In the genomic region with DNA sequence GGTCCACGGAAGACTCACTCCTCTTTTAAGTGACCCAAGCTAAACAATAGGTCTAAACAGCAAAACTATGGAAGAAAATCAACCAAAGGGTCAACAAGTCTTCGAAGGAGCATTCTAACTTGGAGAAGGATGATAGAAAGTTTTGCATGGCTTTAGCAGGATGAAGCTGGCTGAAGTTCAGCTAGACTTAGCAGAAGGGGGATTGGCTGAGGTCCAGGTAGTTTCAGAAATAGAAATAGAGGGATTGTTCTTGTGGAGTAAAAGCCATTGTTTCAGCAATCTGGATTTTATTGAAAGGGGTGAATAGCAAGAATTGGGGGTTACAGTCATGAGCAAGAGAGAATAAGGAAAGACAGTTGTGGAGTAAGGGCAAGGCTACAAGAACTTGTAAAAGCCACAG, we compare ENCODE assay signal across 16 cellular contexts.
DNase-seq lines count a peak whose midpoint lies in the region; ATAC-seq, FAIRE-seq and TF ChIP-seq lines count a peak whose summit lies in the region.
"Had no signal": no experiment of that assay in that cellular context is flagged by ENCODE, and none has a peak within 500 bp of the region (broad histone marks: within the 10 kb centered on the region; RNA-seq: fewer than 3 reads in every experiment).

No MANE protein-coding gene starts in this region.

- no peaks in the 10 kb centered on the region for H3K27me3 ChIP-seq in ascending aorta
- no peaks in the 10 kb centered on the region for H3K27me3 ChIP-seq in aorta (ENCODE audit: control insufficient read depth in 1 of 2, insufficient read depth in 2 of 2, low read length in 1 of 2)
- H3K27me3 ChIP-seq: BLaER1 had no signal

- CTCF ChIA-PET in Calu3 (lab: Charles Lee) = interaction anchor here (0.7 kb wide), 1 partner anchor 24 kb away, joined by 8 read pairs; no protein-coding TSS in a partner anchor

- BruUV-seq in Calu3 (replicated peaks; lab: Mats Ljungman, UMichigan) = no TSS peak

- intact Hi-C loops in ascending aorta (cut with DNase I) = no loop called here
- intact Hi-C loops in aorta (cut with DNase I) = no loop called here
- intact Hi-C loops in Calu3 (cut with micrococcal nuclease; ENCODE audit: unreplicated experiment) = no loop called here
- intact Hi-C loops in kidney (cut with DNase I) = no loop called here

- no peak for TF ChIP-seq CTCF in ascending aorta (IDR thresholded peaks at IDR 0.05)
- no peak for TF ChIP-seq CTCF in chondrocyte (IDR thresholded peaks at IDR 0.05)
- TF ChIP-seq CTCF in Calu3 (IDR thresholded peaks at IDR 0.05; ENCODE audit: unreplicated experiment) = no peak
- TF ChIP-seq CTCF in kidney (IDR thresholded peaks at IDR 0.05; ENCODE audit: borderline replicate concordance, extremely low read depth, insufficient read depth) = no peak

- ATAC-seq in aorta (ENCODE audit: low FRiP score) = no peak
- ATAC-seq: HCT116 had no signal

- H3K4me3 Mint-ChIP-seq in chondrocyte (ENCODE audit: unreplicated experiment) (no peak overlapping the region), Calu3 (ENCODE audit: low read depth, unreplicated experiment) (no peak overlapping the region)
- H3K4me3 Mint-ChIP-seq: CD8-positive, alpha-beta memory T cell had no signal

- H3K36me3 ChIP-seq in ascending aorta = no peaks in the 10 kb centered on the region
- no peaks in the 10 kb centered on the region for H3K36me3 ChIP-seq in aorta (ENCODE audit: control insufficient read depth in 1 of 2, insufficient read depth in 2 of 2, low read length in 1 of 2)
- no peaks in the 10 kb centered on the region for H3K36me3 ChIP-seq in kidney (ENCODE audit: control insufficient read depth in 1 of 2, insufficient read depth in 2 of 2, low read length in 2 of 2)
- H3K36me3 ChIP-seq: BLaER1 had no signal

- peak overlapping the region; percentile 76 for H3K27ac Mint-ChIP-seq in chondrocyte (ENCODE audit: unreplicated experiment)
- no peak overlapping the region for H3K27ac Mint-ChIP-seq in Calu3 (ENCODE audit: unreplicated experiment)
- H3K27ac Mint-ChIP-seq: CD8-positive, alpha-beta memory T cell had no signal

- peaks cover 20% of the 10 kb centered on the region for H3K9me3 Mint-ChIP-seq in chondrocyte (ENCODE audit: low read depth)
- H3K9me3 Mint-ChIP-seq in Calu3 (ENCODE audit: low read depth, unreplicated experiment) = no peaks in the 10 kb centered on the region

- H3K27me3 Mint-ChIP-seq in chondrocyte (ENCODE audit: low read depth) = no peaks in the 10 kb centered on the region
- H3K27me3 Mint-ChIP-seq in Calu3 (ENCODE audit: unreplicated experiment) = no peaks in the 10 kb centered on the region
- H3K27me3 Mint-ChIP-seq: CD8-positive, alpha-beta memory T cell had no signal

- peaks cover 0 to 14% of the 10 kb centered on the region in 2 donors for H3K4me1 ChIP-seq in ascending aorta
- peaks cover 3 to 6% of the 10 kb centered on the region in 2 donors for H3K4me1 ChIP-seq in aorta (ENCODE audit: control insufficient read depth in 1 of 2, insufficient read depth in 2 of 2, low read length in 2 of 2)
- no peaks in the 10 kb centered on the region for H3K4me1 ChIP-seq in kidney (ENCODE audit: control insufficient read depth in 1 of 2, insufficient read depth in 1 of 2, low read depth in 1 of 2, low read length in 2 of 2)
- H3K4me1 ChIP-seq: BLaER1, Caco-2 had no signal

- H3K27ac ChIP-seq in ascending aorta (peak overlapping the region; percentile 3 to 67), aorta (ENCODE audit: low read depth in 1 of 2, low read length in 2 of 2) (peak overlapping the region; percentile 36 to 44), kidney (ENCODE audit: low read depth in 2 of 2, low read length in 2 of 2) (no peak overlapping the region)
- H3K27ac ChIP-seq: BLaER1 had no signal

- H3K4me3 ChIP-seq in ascending aorta (no peak overlapping the region), aorta (ENCODE audit: low read length in 2 of 2) (no peak overlapping the region), kidney (ENCODE audit: low read length in 2 of 2) (no peak overlapping the region)
- H3K4me3 ChIP-seq: BLaER1 had no signal

- H3K36me3 Mint-ChIP-seq in chondrocyte (ENCODE audit: low read depth) = peaks cover 2% of the 10 kb centered on the region
- H3K36me3 Mint-ChIP-seq in Calu3 (ENCODE audit: insufficient read depth, unreplicated experiment) = no peaks in the 10 kb centered on the region
- H3K36me3 Mint-ChIP-seq: CD8-positive, alpha-beta memory T cell had no signal

- DNase-seq in ascending aorta (ENCODE audit: low spot score in 2 of 2) (no peak), chondrocyte (ENCODE audit: low spot score) (no peak), left kidney (ENCODE audit: low read depth, low spot score) (peak; percentile 2), aorta (no peak), Calu3 (no peak), kidney (no peak), anterior cingulate cortex (lab: John Stamatoyannopoulos, UW) (no peak)
- DNase-seq: 8988T; AML-193; Caco-2; CD8-positive, alpha-beta memory T cell; DMS53; GF-D8 had no signal

- WGBS in aorta, 2 donors = 6 to 11% methylated on average over 2 of the region's 2 CpGs

- peaks cover 48% of the 10 kb centered on the region for H3K4me1 Mint-ChIP-seq in chondrocyte (ENCODE audit: low read depth)
- no peaks in the 10 kb centered on the region for H3K4me1 Mint-ChIP-seq in Calu3 (ENCODE audit: low read depth, unreplicated experiment)
- H3K4me1 Mint-ChIP-seq: CD8-positive, alpha-beta memory T cell had no signal

- H3K9ac ChIP-seq in kidney (ENCODE audit: low read length in 2 of 2) = no peak overlapping the region
- H3K9ac ChIP-seq: BLaER1 had no signal

- H3K9me3 ChIP-seq in ascending aorta = peaks cover 0 to 9% of the 10 kb centered on the region in 2 donors
- no peaks in the 10 kb centered on the region for H3K9me3 ChIP-seq in aorta (ENCODE audit: control insufficient read depth, low read length)
- H3K9me3 ChIP-seq in kidney (ENCODE audit: control insufficient read depth in 1 of 2, low read length in 2 of 2) = no peaks in the 10 kb centered on the region
- H3K9me3 ChIP-seq: BLaER1 had no signal

- no peak for FAIRE-seq in kidney (lab: Jason Lieb, UNC)
- FAIRE-seq: H54 had no signal

Comparison
In these comparisons a context has a peak if more than half of its experiments do, and no peak if none do; other contexts are left out.
1. H3K27ac ChIP-seq: peak in ascending aorta (2 of 2) and aorta (2 of 2); none in kidney (0 of 2).